Comparison of ENCODE assay signal across 1 cellular context in the genomic region with DNA sequence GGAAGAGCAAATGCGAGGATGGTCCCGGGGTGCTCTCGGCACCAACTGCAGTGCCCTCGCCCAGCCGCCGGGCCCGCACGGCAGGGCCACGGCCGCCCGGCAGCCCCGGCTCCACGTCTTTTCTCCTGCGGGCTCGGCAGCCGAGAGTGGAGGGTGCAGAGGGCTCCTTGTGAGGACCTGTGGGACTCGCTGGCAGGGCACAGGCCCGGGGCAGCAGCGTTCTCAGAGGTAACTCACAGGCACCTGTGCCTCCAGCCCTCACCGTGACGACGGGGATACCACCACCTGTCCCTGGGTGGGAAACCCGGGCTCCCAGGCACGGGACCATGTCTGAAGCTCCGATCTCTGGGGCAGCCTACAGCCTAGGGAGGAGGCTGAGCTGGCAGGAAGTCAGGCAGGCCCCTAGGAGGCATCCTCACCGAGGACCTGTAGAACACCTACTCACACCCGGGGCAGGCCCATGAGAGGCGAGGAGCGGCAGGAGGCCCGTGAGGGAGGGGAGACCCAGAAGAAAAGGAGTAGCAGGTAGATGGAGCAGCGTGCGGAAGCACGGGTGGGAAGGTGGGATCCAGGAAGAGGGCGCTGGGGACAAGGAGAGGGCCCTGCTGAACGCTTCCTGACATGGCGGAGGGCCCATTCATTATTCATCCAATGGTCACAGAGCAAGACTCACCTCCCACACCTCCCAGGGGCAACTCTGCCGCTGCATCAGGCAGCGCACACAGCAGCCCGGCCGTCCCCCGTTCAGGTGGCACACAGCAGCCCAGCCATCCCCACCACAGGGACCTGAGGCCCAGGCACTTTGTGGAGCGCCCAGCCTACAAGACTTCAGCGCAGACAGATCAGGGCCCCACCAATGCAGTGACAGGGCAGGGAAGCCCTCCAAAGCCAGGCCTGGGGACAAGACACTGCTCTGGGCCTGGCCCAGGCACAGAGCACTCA.
TF ChIP-seq lines count a peak whose summit lies in the region.

No MANE protein-coding gene starts in this region.

TF ChIP-seq in IMR-90, 13 proteins besides CTCF, POLR2A, EP300 and RAD21 (continued from another document):
- TF ChIP-seq, protein P1, sequence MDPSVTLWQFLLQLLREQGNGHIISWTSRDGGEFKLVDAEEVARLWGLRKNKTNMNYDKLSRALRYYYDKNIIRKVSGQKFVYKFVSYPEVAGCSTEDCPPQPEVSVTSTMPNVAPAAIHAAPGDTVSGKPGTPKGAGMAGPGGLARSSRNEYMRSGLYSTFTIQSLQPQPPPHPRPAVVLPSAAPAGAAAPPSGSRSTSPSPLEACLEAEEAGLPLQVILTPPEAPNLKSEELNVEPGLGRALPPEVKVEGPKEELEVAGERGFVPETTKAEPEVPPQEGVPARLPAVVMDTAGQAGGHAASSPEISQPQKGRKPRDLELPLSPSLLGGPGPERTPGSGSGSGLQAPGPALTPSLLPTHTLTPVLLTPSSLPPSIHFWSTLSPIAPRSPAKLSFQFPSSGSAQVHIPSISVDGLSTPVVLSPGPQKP (IDR thresholded peaks at IDR 0.05; ENCODE audit: borderline replicate concordance, low read depth, low read length), result no peak
